ENCODE assay signal across 21 cellular contexts in genomic region chr21:45000637-45001133, GRCh38.
DNase-seq lines count a peak whose midpoint lies in the region; ATAC-seq, FAIRE-seq and TF ChIP-seq lines count a peak whose summit lies in the region.
"Had no signal": no experiment of that assay in that cellular context is flagged by ENCODE, and none has a peak within 500 bp of the region (broad histone marks: within the 10 kb centered on the region; RNA-seq: fewer than 3 reads in every experiment).

No MANE protein-coding gene starts in this region.

- peak; percentile 33 for DNase-seq in CD14-positive monocyte (ENCODE audit: low spot score)
- DNase-seq in glutamatergic neuron = peak; percentile 6
- DNase-seq in NCI-H1930 (lab: John Stamatoyannopoulos, UW) = no peak
- no peak for DNase-seq in RCC 7860 (ENCODE audit: low spot score)
- no peak for DNase-seq in COR-L47 (lab: John Stamatoyannopoulos, UW)
- DNase-seq: activated CD4-positive, CD25-positive, alpha-beta regulatory T cell treated with anti-CD3 and anti-CD28 coated beads, Interleukin-2, amount 50 U/mL, for 72 hours; Caco-2; effector memory CD4-positive, alpha-beta T cell; Karpas-422; naive B cell; NCI-H1417; NCI-H82; stimulated activated naive B cell treated with anti-CD40 and anti-IgM and Interleukin-4, amounts not matched to agents 10 μg/mL and 1 μg/mL and 100 μg/mL, for 72 hours had no signal

- no peaks in the 10 kb centered on the region for H3K36me3 Mint-ChIP-seq in CD14-positive monocyte
- peaks cover 2% of the 10 kb centered on the region for H3K36me3 Mint-ChIP-seq in glutamatergic neuron (ENCODE audit: unreplicated experiment)

- TF ChIP-seq CTCF in CD14-positive monocyte (IDR thresholded peaks at IDR 0.05) = no peak
- TF ChIP-seq CTCF in VCaP (conservative IDR thresholded peaks at IDR 0.05) = no peak
- TF ChIP-seq CTCF in glutamatergic neuron (IDR thresholded peaks at IDR 0.05; ENCODE audit: partially characterized antibody, unreplicated experiment) = no peak

- H3K27me3 Mint-ChIP-seq in CD14-positive monocyte (ENCODE audit: low read depth in 3 of 3) (peaks cover 0 to 8% (median 7%) of the 10 kb centered on the region in 3 donors), glutamatergic neuron (ENCODE audit: unreplicated experiment) (peaks cover under 1% of the 10 kb centered on the region)

- H3K9me3 Mint-ChIP-seq in CD14-positive monocyte = peaks cover 0 to 6% (median 1%) of the 10 kb centered on the region in 7 donors
- peaks cover 3% of the 10 kb centered on the region for H3K9me3 Mint-ChIP-seq in glutamatergic neuron (ENCODE audit: unreplicated experiment)
- H3K9me3 Mint-ChIP-seq: activated T-helper 2 cell treated with anti-CD3 and anti-CD28 coated beads, Interferon-gamma antibody, Interleukin-2, Interleukin-4, amounts not matched to agents 10 μg/mL and 5 μg/mL and 100 μg/mL, durations not matched to agents 14 hours and 24 hours and 36 hours had no signal

- no peak overlapping the region for H3K27ac Mint-ChIP-seq in CD14-positive monocyte
- no peak overlapping the region for H3K27ac Mint-ChIP-seq in glutamatergic neuron (ENCODE audit: unreplicated experiment)
- H3K27ac Mint-ChIP-seq: activated T-helper 2 cell treated with anti-CD3 and anti-CD28 coated beads, Interferon-gamma antibody, Interleukin-2, Interleukin-4, amounts not matched to agents 10 μg/mL and 5 μg/mL and 100 μg/mL, durations not matched to agents 14 hours and 24 hours and 36 hours; progenitor cell of endocrine pancreas; stimulated activated naive B cell treated with anti-CD40 and anti-IgM and Interleukin-4, amounts not matched to agents 10 μg/mL and 1 μg/mL and 100 μg/mL, for 72 hours had no signal

- H3K4me1 Mint-ChIP-seq in CD14-positive monocyte (no peaks in the 10 kb centered on the region), glutamatergic neuron (ENCODE audit: low read depth, unreplicated experiment) (peaks cover 4% of the 10 kb centered on the region)

- ATAC-seq in GM21717 (IDR thresholded peaks at IDR 0.05; ENCODE audit: unreplicated experiment) = no peak
- ATAC-seq: stimulated activated naive B cell treated with anti-CD40 and anti-IgM and Interleukin-4, amounts not matched to agents 10 μg/mL and 1 μg/mL and 100 μg/mL, for 72 hours had no signal

- FAIRE-seq in RCC 7860 (lab: Jason Lieb, UNC) = no peak
- FAIRE-seq: islet of Langerhans had no signal

- peak overlapping the region in 5 of 7 experiments; percentile 18 to 47 (median 25) for H3K4me3 ChIP-seq in skin epidermis
- H3K4me3 ChIP-seq: adrenal gland, hepatocyte had no signal

- peak overlapping the region; percentile 9; the same call in 1 of the 2 replicates for H3K27ac ChIP-seq in VCaP
- H3K27ac ChIP-seq in skin epidermis = peak overlapping the region in 18 of 21 experiments; percentile 15 to 82 (median 64)
- H3K27ac ChIP-seq: adrenal gland, hepatocyte had no signal

- H3K4me3 Mint-ChIP-seq in CD14-positive monocyte (no peak overlapping the region), glutamatergic neuron (ENCODE audit: unreplicated experiment) (no peak overlapping the region)
- H3K4me3 Mint-ChIP-seq: stimulated activated naive B cell treated with anti-CD40 and anti-IgM and Interleukin-4, amounts not matched to agents 10 μg/mL and 1 μg/mL and 100 μg/mL, for 72 hours had no signal

- intact Hi-C loops in CD14-positive monocyte (cut with micrococcal nuclease) = no loop called here

Comparison
In these comparisons a context has a peak if more than half of its experiments do, and no peak if none do; other contexts are left out.
1. DNase-seq: peak in CD14-positive monocyte (single experiment) and glutamatergic neuron (single experiment); none in NCI-H1930 (0 of 2), RCC 7860 (single experiment) and COR-L47 (single experiment).